1 cellular context compared by ENCODE assay signal in genomic region chr20:3818155-3819151, GRCh38.
TF ChIP-seq lines count a peak whose summit lies in the region.

No MANE protein-coding gene starts in this region.

TF ChIP-seq in HepG2, 621 proteins besides CTCF, POLR2A, EP300 and RAD21 (continued from another document and continues in another):
- no peak for TF ChIP-seq CREB3 (CRISPR knock-in tag; IDR thresholded peaks at IDR 0.05)
- TF ChIP-seq ZBTB39 (CRISPR knock-in tag; IDR thresholded peaks at IDR 0.05): no peak
- peak; percentile 42; the same call in 1 of the 2 replicates for TF ChIP-seq ZNF773 (CRISPR knock-in tag; IDR thresholded peaks at IDR 0.05; ENCODE audit: borderline replicate concordance)
- peak; percentile 71 for TF ChIP-seq BHLHE40 (IDR thresholded peaks at IDR 0.05; ENCODE audit: low read length)
- TF ChIP-seq ZNF354B (CRISPR knock-in tag; IDR thresholded peaks at IDR 0.05): peak; percentile 55; the same call in 1 of the 2 replicates
- TF ChIP-seq RFX5 (IDR thresholded peaks at IDR 0.05; ENCODE audit: low read depth, low read length): no peak
- no peak for TF ChIP-seq CEBPB (IDR thresholded peaks at IDR 0.05; ENCODE audit: borderline replicate concordance, low read depth, low read length)
- no peak for TF ChIP-seq ZBTB2 (CRISPR knock-in tag; IDR thresholded peaks at IDR 0.05; ENCODE audit: low read depth)
- TF ChIP-seq ZNF75D (CRISPR knock-in tag; IDR thresholded peaks at IDR 0.05; ENCODE audit: borderline replicate concordance): no peak
- no peak; the same call in 1 of the 2 replicates for TF ChIP-seq WIZ (CRISPR knock-in tag; IDR thresholded peaks at IDR 0.05)
- TF ChIP-seq ZNF772 (CRISPR knock-in tag; IDR thresholded peaks at IDR 0.05): peak; percentile 75; the same call in 1 of the 2 replicates
- TF ChIP-seq ATF5 (CRISPR knock-in tag; IDR thresholded peaks at IDR 0.05; ENCODE audit: low read depth): no peak
- peak; percentile 84 for TF ChIP-seq HNF1B (CRISPR knock-in tag; IDR thresholded peaks at IDR 0.05)
- no peak for TF ChIP-seq PRMT3 (CRISPR knock-in tag; IDR thresholded peaks at IDR 0.05; ENCODE audit: borderline replicate concordance, low read depth)
- peak; percentile 79; the same call in 1 of the 2 replicates for TF ChIP-seq SALL1 (CRISPR knock-in tag; IDR thresholded peaks at IDR 0.05)
- no peak; the same call in 1 of the 2 replicates for TF ChIP-seq ADNP (CRISPR knock-in tag; IDR thresholded peaks at IDR 0.05)
- no peak for TF ChIP-seq ZNF703 (CRISPR knock-in tag; IDR thresholded peaks at IDR 0.05; ENCODE audit: borderline replicate concordance)
- peak; percentile 86 for TF ChIP-seq ZMYM4 (CRISPR knock-in tag; IDR thresholded peaks at IDR 0.05)
- TF ChIP-seq ZNF253 (CRISPR knock-in tag; IDR thresholded peaks at IDR 0.05; ENCODE audit: borderline replicate concordance): 0 out of 2 replicates have a peak, but pooled peaks have one; percentile 25
- TF ChIP-seq GRHL1 (CRISPR knock-in tag; conservative IDR thresholded peaks at IDR 0.05): no peak
- TF ChIP-seq ZNF616 (CRISPR knock-in tag; IDR thresholded peaks at IDR 0.05; ENCODE audit: low read depth): 0 out of 2 replicates have a peak, but pooled peaks have one; percentile 29
- no peak for TF ChIP-seq MAFG (CRISPR knock-in tag; IDR thresholded peaks at IDR 0.05)
- peak; percentile 47 for TF ChIP-seq GABPB1 (CRISPR knock-in tag; IDR thresholded peaks at IDR 0.05)
- TF ChIP-seq GATAD2A (CRISPR knock-in tag; IDR thresholded peaks at IDR 0.05): peak; percentile 92
- peak; percentile 75; the same call in 1 of the 2 replicates for TF ChIP-seq ZSCAN31 (CRISPR knock-in tag; IDR thresholded peaks at IDR 0.05; ENCODE audit: low read depth)
- no peak for TF ChIP-seq ZNF20 (CRISPR knock-in tag; IDR thresholded peaks at IDR 0.05)
- peak; percentile 84 for TF ChIP-seq ZNF781 (CRISPR knock-in tag; IDR thresholded peaks at IDR 0.05; ENCODE audit: borderline replicate concordance, not compliant biosample characterization)
- 0 out of 2 replicates have a peak, but pooled peaks have one; percentile 58 for TF ChIP-seq SMYD3 (CRISPR knock-in tag; IDR thresholded peaks at IDR 0.05)
- peak; percentile 22; the same call in 1 of the 2 replicates for TF ChIP-seq GLI4 (CRISPR knock-in tag; IDR thresholded peaks at IDR 0.05; ENCODE audit: borderline replicate concordance)
- peak; percentile 80 for TF ChIP-seq ZFX (CRISPR knock-in tag; IDR thresholded peaks at IDR 0.05; ENCODE audit: low read depth)
- peak; percentile 79; the same call in 1 of the 2 replicates for TF ChIP-seq ZNF543 (CRISPR knock-in tag; IDR thresholded peaks at IDR 0.05)
- no peak for TF ChIP-seq NKX3-1 (CRISPR knock-in tag; IDR thresholded peaks at IDR 0.05)
- TF ChIP-seq DNMT1 (CRISPR knock-in tag; IDR thresholded peaks at IDR 0.05): no peak; the same call in 1 of the 2 replicates
- no peak for TF ChIP-seq RELA (CRISPR knock-in tag; IDR thresholded peaks at IDR 0.05)
- peak; percentile 73 for TF ChIP-seq PHF5A (CRISPR knock-in tag; IDR thresholded peaks at IDR 0.05; ENCODE audit: low read depth, unreplicated experiment)
- 0 out of 2 replicates have a peak, but pooled peaks have one; percentile 44 for TF ChIP-seq RNF2 (conservative IDR thresholded peaks at IDR 0.05; ENCODE audit: low read depth)
- peak; percentile 80; the same call in 1 of the 2 replicates for TF ChIP-seq ZNF768 (CRISPR knock-in tag; IDR thresholded peaks at IDR 0.05)
- peak; percentile 32; the same call in 1 of the 2 replicates for TF ChIP-seq ZNF724P (CRISPR knock-in tag; IDR thresholded peaks at IDR 0.05; ENCODE audit: borderline replicate concordance)
- no peak for TF ChIP-seq NR2F6 (IDR thresholded peaks at IDR 0.05)
- TF ChIP-seq NR2F6 (CRISPR knock-in tag; IDR thresholded peaks at IDR 0.05): peak; percentile 40; the same call in 1 of the 2 replicates
- no peak for TF ChIP-seq ISX (CRISPR knock-in tag; conservative IDR thresholded peaks at IDR 0.05)
- TF ChIP-seq ZNF232 (CRISPR knock-in tag; IDR thresholded peaks at IDR 0.05; ENCODE audit: borderline replicate concordance): peak; percentile 54; the same call in 1 of the 2 replicates
- peak; percentile 39 for TF ChIP-seq U2AF1 (optimal IDR thresholded peaks at IDR 0.05; ENCODE audit: low read depth, low read length)
- TF ChIP-seq ZNF343 (CRISPR knock-in tag; IDR thresholded peaks at IDR 0.05): peak; percentile 90; the same call in 1 of the 2 replicates
- TF ChIP-seq LBX2 (CRISPR knock-in tag; IDR thresholded peaks at IDR 0.05; ENCODE audit: borderline replicate concordance): peak; percentile 23; the same call in 1 of the 2 replicates
- peak; percentile 60 for TF ChIP-seq ASH2L (IDR thresholded peaks at IDR 0.05; ENCODE audit: insufficient read length, low read depth, low read length)
- no peak for TF ChIP-seq IKZF4 (CRISPR knock-in tag; IDR thresholded peaks at IDR 0.05; ENCODE audit: borderline replicate concordance, low read depth, not compliant biosample characterization)
- TF ChIP-seq KLF13 (CRISPR knock-in tag; IDR thresholded peaks at IDR 0.05): 0 out of 2 replicates have a peak, but pooled peaks have one; percentile 20
- TF ChIP-seq ZNF263 (CRISPR knock-in tag; IDR thresholded peaks at IDR 0.05): peak; percentile 62; the same call in 1 of the 2 replicates
- no peak for TF ChIP-seq ZNF44 (CRISPR knock-in tag; IDR thresholded peaks at IDR 0.05)
- TF ChIP-seq U2AF2 (IDR thresholded peaks at IDR 0.05; ENCODE audit: low read depth, low read length): no peak
- TF ChIP-seq MBNL3 (CRISPR knock-in tag; conservative IDR thresholded peaks at IDR 0.05): no peak
- TF ChIP-seq HOXA3 (CRISPR knock-in tag; IDR thresholded peaks at IDR 0.05): peak; percentile 88
- no peak for TF ChIP-seq MXD1 (CRISPR knock-in tag; IDR thresholded peaks at IDR 0.05)
- peak; percentile 50; the same call in 1 of the 2 replicates for TF ChIP-seq ZMAT3 (CRISPR knock-in tag; conservative IDR thresholded peaks at IDR 0.05)
- no peak for TF ChIP-seq PHF21A (CRISPR knock-in tag; IDR thresholded peaks at IDR 0.05)
- no peak for TF ChIP-seq ATF7 (IDR thresholded peaks at IDR 0.05)
- TF ChIP-seq ATF7 (CRISPR knock-in tag; IDR thresholded peaks at IDR 0.05): no peak
- 0 out of 2 replicates have a peak, but pooled peaks have one; percentile 66 for TF ChIP-seq CHCHD3 (CRISPR knock-in tag; IDR thresholded peaks at IDR 0.05)
- TF ChIP-seq ZNF260 (CRISPR knock-in tag; IDR thresholded peaks at IDR 0.05; ENCODE audit: borderline replicate concordance, low read depth): no peak
- TF ChIP-seq SMC3 (IDR thresholded peaks at IDR 0.05; ENCODE audit: low read length): peak; percentile 96
- no peak for TF ChIP-seq SNAPC4 (CRISPR knock-in tag; IDR thresholded peaks at IDR 0.05)
